8 cellular contexts compared by ENCODE assay signal in genomic region chr5:119267958-119268386, GRCh38.
A peak's percentile ranks its signal among the peaks of the same experiment; 100 is the strongest.
DNase-seq lines count a peak whose midpoint lies in the region; ATAC-seq and TF ChIP-seq lines count a peak whose summit lies in the region.

No MANE protein-coding gene starts in this region.

- H3K36me3 Mint-ChIP-seq in activated T-cell treated with anti-CD3 and anti-CD28 coated beads, Interleukin-2, amount 50 U/mL, for 4 hours (ENCODE audit: insufficient read depth): peaks cover 12% of the 10 kb centered on the region

- H3K27ac ChIP-seq in HUES6 (ENCODE audit: low read depth, low read length) (peak overlapping the region; percentile 18; the same call in 1 of the 2 replicates), OCI-LY7 (ENCODE audit: low read depth, low read length, poor library complexity, severe bottlenecking) (peak overlapping the region; percentile 60), esophagus (ENCODE audit: low read depth in 2 of 2, low read length in 1 of 2) (peak overlapping the region; percentile 97), mucosa of rectum (ENCODE audit: low read depth in 2 of 2, low read length in 2 of 2) (peak overlapping the region; percentile 95 to 97)

- in situ Hi-C loops in Caki2 (cut with HindIII; ENCODE audit: low pct_unique_long_range_greater_than_20kb, low sequenced_read_pairs): no loop called here

- peaks cover 10% of the 10 kb centered on the region for H3K9me3 Mint-ChIP-seq in activated T-cell treated with anti-CD3 and anti-CD28 coated beads, Interleukin-2, amount 50 U/mL, for 4 hours

- CTCF ChIA-PET in OCI-LY7 (lab: Charles Lee; ENCODE audit: unreplicated experiment): interaction anchor here (0.6 to 1.2 kb wide), 5 partner anchors 40 to 142 kb away, joined by 3 read pairs; no protein-coding TSS in a partner anchor

- H3K9ac ChIP-seq in HUES6 (ENCODE audit: low read length) (peak overlapping the region; percentile 69), mucosa of rectum (ENCODE audit: low read depth in 1 of 2, low read length in 2 of 2) (peak overlapping the region; percentile 94 to 95)

- peaks cover 36% of the 10 kb centered on the region; the same call in 1 of the 2 replicates for H3K79me2 ChIP-seq in OCI-LY7 (ENCODE audit: insufficient read depth, low read depth, low read length)

- H3K4me1 ChIP-seq in HUES6 (ENCODE audit: control insufficient read depth, insufficient read depth, low read length) (peaks cover 23% of the 10 kb centered on the region; the same call in 1 of the 2 replicates), OCI-LY7 (ENCODE audit: insufficient read depth, low read length, poor library complexity, severe bottlenecking) (peaks cover 45% of the 10 kb centered on the region), esophagus (ENCODE audit: control insufficient read depth in 2 of 2, insufficient read depth in 2 of 2, low read length in 1 of 2) (no peaks in the 10 kb centered on the region), mucosa of rectum (ENCODE audit: control insufficient read depth in 2 of 2, insufficient read depth in 2 of 2, low read length in 2 of 2) (peaks cover 3 to 15% of the 10 kb centered on the region in 2 donors)

- TSS peak; percentile 73 for BruUV-seq in OCI-LY7 (replicated peaks; lab: Mats Ljungman, UMichigan)

- peak overlapping the region; percentile 92 for H2AFZ ChIP-seq in OCI-LY7 (ENCODE audit: low read length)

- WGBS in esophagus, 2 donors: 3 to 6% methylated on average over 18 of the region's 18 CpGs

- TF ChIP-seq CTCF in OCI-LY7 (conservative IDR thresholded peaks at IDR 0.05; ENCODE audit: low read length): 0 out of 2 replicates have a peak, but pooled peaks have one; percentile 34

- H3K4me3 Mint-ChIP-seq in activated T-cell treated with anti-CD3 and anti-CD28 coated beads, Interleukin-2, amount 50 U/mL, for 4 hours: peak overlapping the region; percentile 100

- POLR2A ChIA-PET in OCI-LY7 (lab: Charles Lee): interaction anchor here (0.5 to 4.7 kb wide), 17 partner anchors 9 to 617 kb away, joined by 3 to 22 read pairs (median 4); partner anchors contain the start of gene DMXL1

- peak overlapping the region; percentile 97 for H3K4me2 ChIP-seq in OCI-LY7 (ENCODE audit: low read length)

- no peaks in the 10 kb centered on the region for H4K20me1 ChIP-seq in OCI-LY7 (ENCODE audit: insufficient read depth, low read length)

- peaks cover 51% of the 10 kb centered on the region for H3K4me1 Mint-ChIP-seq in activated T-cell treated with anti-CD3 and anti-CD28 coated beads, Interleukin-2, amount 50 U/mL, for 4 hours (ENCODE audit: low read depth)

- no peaks in the 10 kb centered on the region for H3K27me3 Mint-ChIP-seq in activated T-cell treated with anti-CD3 and anti-CD28 coated beads, Interleukin-2, amount 50 U/mL, for 4 hours (ENCODE audit: low read depth)

- H3K4me3 ChIP-seq in HUES6 (ENCODE audit: low read depth, low read length) (peak overlapping the region; percentile 80), OCI-LY7 (ENCODE audit: low read depth, low read length, poor library complexity, severe bottlenecking) (peak overlapping the region; percentile 84), esophagus (ENCODE audit: low read depth in 1 of 2, low read length in 2 of 2) (peak overlapping the region; percentile 67 to 71), mucosa of rectum (ENCODE audit: low read length in 2 of 2) (peak overlapping the region; percentile 85 to 98)

- peak; percentile 69 for ATAC-seq in GM21515 (IDR thresholded peaks at IDR 0.05; ENCODE audit: unreplicated experiment)
- ATAC-seq in activated T-cell treated with anti-CD3 and anti-CD28 coated beads, Interleukin-2, amount 50 U/mL, for 4 hours: peak; percentile 67 to 72

- peak; percentile 82 for DNase-seq in Caki2 (ENCODE audit: low read depth)
- DNase-seq in OCI-LY7 (ENCODE audit: low spot score): peak; percentile 84
- peak; percentile 65 for DNase-seq in activated T-cell treated with anti-CD3 and anti-CD28 coated beads, Interleukin-2, amount 50 U/mL, for 4 hours
- DNase-seq in stimulated activated CD8-positive, alpha-beta memory T cell treated with anti-CD3 and anti-CD28 coated beads, Interleukin-7, amount 100 ng/mL, for 24 hours (ENCODE audit: low read depth): peak; percentile 53

- H3K9me3 ChIP-seq in HUES6 (ENCODE audit: control insufficient read depth, insufficient read depth, low read depth, low read length) (no peaks in the 10 kb centered on the region), OCI-LY7 (ENCODE audit: low read length) (no peaks in the 10 kb centered on the region), esophagus (ENCODE audit: control insufficient read depth in 2 of 2, insufficient read depth in 1 of 2, low read depth in 1 of 2, low read length in 1 of 2) (no peaks in the 10 kb centered on the region), mucosa of rectum (ENCODE audit: control insufficient read depth in 2 of 2, low read length in 2 of 2) (no peaks in the 10 kb centered on the region)

- intact Hi-C loops in OCI-LY7 (cut with micrococcal nuclease; ENCODE audit: unreplicated experiment): loop anchor here (2.0 kb wide), 2 partner anchors 145 to 197 kb away; partner anchors contain the start of gene DMXL1

- no peaks in the 10 kb centered on the region for H3K9me2 ChIP-seq in OCI-LY7 (ENCODE audit: insufficient read depth, low read length)

- peaks cover 11% of the 10 kb centered on the region; the same call in 1 of the 2 replicates for H3K27me3 ChIP-seq in HUES6 (ENCODE audit: control insufficient read depth, insufficient read depth, low read length)
- no peaks in the 10 kb centered on the region for H3K27me3 ChIP-seq in esophagus (ENCODE audit: control insufficient read depth in 1 of 2, insufficient read depth in 2 of 2, low read length in 2 of 2)
- H3K27me3 ChIP-seq in mucosa of rectum (ENCODE audit: control insufficient read depth in 2 of 2, insufficient read depth in 2 of 2, low read length in 2 of 2): no peaks in the 10 kb centered on the region

- H3K36me3 ChIP-seq in HUES6 (ENCODE audit: control insufficient read depth, insufficient read depth, low read length) (no peaks in the 10 kb centered on the region), OCI-LY7 (ENCODE audit: insufficient read depth, low read length) (no peaks in the 10 kb centered on the region; the same call in 1 of the 2 replicates), esophagus (ENCODE audit: control insufficient read depth in 2 of 2, insufficient read depth in 2 of 2, low read length in 1 of 2) (no peaks in the 10 kb centered on the region), mucosa of rectum (ENCODE audit: control insufficient read depth in 2 of 2, insufficient read depth in 2 of 2, low read length in 2 of 2) (no peaks in the 10 kb centered on the region)

Comparison
In these comparisons a context has a peak if more than half of its experiments do, and no peak if none do; other contexts are left out.
1. Peak in every context shown above with its lines: DNase-seq, ATAC-seq, H3K4me3 ChIP-seq and H3K27ac ChIP-seq.
2. H3K27ac ChIP-seq: peak in every context shown above with its lines; median percentile 97 in esophagus; 96 in mucosa of rectum; 60 in OCI-LY7; 18 in HUES6.